Comparison of ENCODE assay signal across 12 cellular contexts in the genomic region with DNA sequence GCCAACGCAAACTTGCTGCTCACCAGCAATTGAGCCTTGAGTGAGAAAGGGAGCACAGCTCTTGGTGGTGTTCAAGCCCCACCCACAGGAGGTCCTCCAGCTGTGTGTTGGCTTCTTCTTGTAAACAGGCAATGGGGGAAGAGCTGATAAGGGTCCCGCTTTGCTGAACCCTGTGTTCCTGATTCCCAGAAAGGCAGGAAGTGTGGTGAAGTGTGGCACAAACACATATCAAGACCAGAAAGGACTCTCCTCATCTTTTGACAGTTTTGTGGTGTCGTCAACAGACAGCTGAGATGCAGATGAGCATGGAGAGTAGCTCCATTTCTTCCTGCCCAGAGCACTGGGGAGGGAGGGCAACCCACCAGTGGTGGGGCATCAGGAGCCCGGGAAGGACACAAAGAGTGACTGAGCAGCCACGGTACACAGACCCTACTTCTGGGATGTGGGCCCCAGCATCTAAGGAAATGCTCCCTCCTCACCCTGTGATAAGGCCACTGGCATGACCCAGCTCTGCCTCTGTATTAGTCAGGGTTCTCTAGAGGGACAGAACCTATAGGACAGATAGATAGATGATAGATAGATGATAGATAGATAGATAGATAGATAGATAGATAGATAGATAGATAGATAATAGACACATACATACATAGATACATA.
DNase-seq lines count a peak whose midpoint lies in the region; ATAC-seq and TF ChIP-seq lines count a peak whose summit lies in the region.
"Had no signal": no experiment of that assay in that cellular context is flagged by ENCODE, and none has a peak within 500 bp of the region (broad histone marks: within the 10 kb centered on the region; RNA-seq: fewer than 3 reads in every experiment).

No MANE protein-coding gene starts in this region.

- H3K4me1 ChIP-seq in DND-41 (ENCODE audit: insufficient read depth, low read length) (peaks cover 57% of the 10 kb centered on the region), OCI-LY7 (ENCODE audit: insufficient read depth, low read length, poor library complexity, severe bottlenecking) (no peaks in the 10 kb centered on the region), mesenchymal stem cell (ENCODE audit: control insufficient read depth, insufficient read depth, low read depth, low read length) (peaks cover 5% of the 10 kb centered on the region), GM23248 (ENCODE audit: insufficient read depth) (peaks cover 23% of the 10 kb centered on the region)

- peaks cover 27% of the 10 kb centered on the region for H3F3A ChIP-seq in GM23248 (ENCODE audit: insufficient read depth)

- no peaks in the 10 kb centered on the region for H4K20me1 ChIP-seq in DND-41 (ENCODE audit: insufficient read depth, low read length)
- H4K20me1 ChIP-seq in OCI-LY7 (ENCODE audit: insufficient read depth, low read length): no peaks in the 10 kb centered on the region
- no peaks in the 10 kb centered on the region for H4K20me1 ChIP-seq in GM23248 (ENCODE audit: insufficient read depth)

- peak overlapping the region; percentile 89 for H3K27ac ChIP-seq in DND-41 (ENCODE audit: low read length)
- H3K27ac ChIP-seq in OCI-LY7 (ENCODE audit: low read depth, low read length, poor library complexity, severe bottlenecking): no peak overlapping the region
- no peak overlapping the region for H3K27ac ChIP-seq in mesenchymal stem cell (ENCODE audit: low read length, poor library complexity, severe bottlenecking)
- no peak overlapping the region for H3K27ac ChIP-seq in GM23248
- H3K27ac ChIP-seq: cardiac muscle cell, RWPE1 had no signal

- peak overlapping the region; percentile 45 for H3K9ac ChIP-seq in DND-41 (ENCODE audit: low read depth, low read length)
- no peak overlapping the region for H3K9ac ChIP-seq in mesenchymal stem cell (ENCODE audit: low read length)
- H3K9ac ChIP-seq in GM23248: no peak overlapping the region

- WGBS in mesenchymal stem cell: 47% methylated on average over 5 of the region's 5 CpGs
- WGBS in GM23248 (ENCODE audit: low coverage in 1 of 2, low lambda C conversion rate in 2 of 2, missing lambda C conversion rate in 2 of 2), 2 experiments: 96 to 98% methylated on average over 5 of the region's 5 CpGs

- no peak overlapping the region for H2BK5ac ChIP-seq in mesenchymal stem cell (ENCODE audit: low read depth, low read length, poor library complexity, severe bottlenecking)

- no peaks in the 10 kb centered on the region for H3K9me3 ChIP-seq in DND-41 (ENCODE audit: insufficient read depth, low read length, severe bottlenecking)
- peaks cover 5% of the 10 kb centered on the region; the same call in 1 of the 2 replicates for H3K9me3 ChIP-seq in OCI-LY7 (ENCODE audit: low read length)
- H3K9me3 ChIP-seq in mesenchymal stem cell (ENCODE audit: control insufficient read depth, low read length): no peaks in the 10 kb centered on the region
- no peaks in the 10 kb centered on the region for H3K9me3 ChIP-seq in GM23248 (ENCODE audit: low read depth)

- H3K27me3 ChIP-seq in DND-41 (ENCODE audit: insufficient read depth, low read length, poor library complexity) (no peaks in the 10 kb centered on the region), mesenchymal stem cell (ENCODE audit: control insufficient read depth in 1 of 2, insufficient read depth in 1 of 2, low read length in 2 of 2) (no peaks in the 10 kb centered on the region), GM23248 (replicated peaks; ENCODE audit: insufficient read depth) (no peaks in the 10 kb centered on the region)
- H3K27me3 ChIP-seq: cardiac muscle cell had no signal

- CTCF ChIA-PET in OCI-LY7 (lab: Charles Lee; ENCODE audit: unreplicated experiment): no interaction called here

- H3K4me3 ChIP-seq in DND-41 (ENCODE audit: low read depth in 1 of 2, low read length in 2 of 2): peak overlapping the region in 1 of 2 experiments; percentile 36; a peak in 2 of 4 replicates
- no peak overlapping the region for H3K4me3 ChIP-seq in OCI-LY7 (ENCODE audit: low read depth, low read length, poor library complexity, severe bottlenecking)
- no peak overlapping the region for H3K4me3 ChIP-seq in mesenchymal stem cell (ENCODE audit: insufficient read depth in 1 of 2, low read depth in 1 of 2, low read length in 2 of 2)
- no peak overlapping the region for H3K4me3 ChIP-seq in GM23248
- H3K4me3 ChIP-seq: cardiac muscle cell had no signal

- peak overlapping the region; percentile 57 for H3K4me2 ChIP-seq in DND-41 (ENCODE audit: insufficient read depth, low read length)
- no peak overlapping the region for H3K4me2 ChIP-seq in OCI-LY7 (ENCODE audit: low read length)
- H3K4me2 ChIP-seq in mesenchymal stem cell (ENCODE audit: low read length, poor library complexity, severe bottlenecking): no peak overlapping the region
- no peak overlapping the region for H3K4me2 ChIP-seq in GM23248 (ENCODE audit: unreplicated experiment)

- DNase-seq in DND-41: peak; percentile 90
- peak; percentile 13 for DNase-seq in OCI-LY7 (ENCODE audit: low spot score)
- peak; percentile 21 for DNase-seq in activated naive CD4-positive, alpha-beta T cell treated with anti-CD3 and anti-CD28 coated beads, Interleukin-2, amount 50 U/mL, for 16 hours
- DNase-seq in mesenchymal stem cell: peak; percentile 20
- DNase-seq in pons (ENCODE audit: low spot score): no peak
- no peak for DNase-seq in DMS153 (lab: John Stamatoyannopoulos, UW)
- no peak for DNase-seq in NCI-H2227 (lab: John Stamatoyannopoulos, UW; ENCODE audit: unreplicated experiment)
- no peak for DNase-seq in GM23248
- DNase-seq: NCI-H2171, retina had no signal

- peak overlapping the region; percentile 5 for H2AK5ac ChIP-seq in mesenchymal stem cell (ENCODE audit: low read length, severe bottlenecking)

- H2BK12ac ChIP-seq in mesenchymal stem cell (ENCODE audit: low read length in 2 of 2): no peak overlapping the region

- peak overlapping the region; percentile 52 for H4K8ac ChIP-seq in mesenchymal stem cell (ENCODE audit: low read length)

- H3K9me2 ChIP-seq in OCI-LY7 (ENCODE audit: insufficient read depth, low read length) (no peaks in the 10 kb centered on the region), GM23248 (ENCODE audit: insufficient read depth) (no peaks in the 10 kb centered on the region)

- H3K14ac ChIP-seq in mesenchymal stem cell (ENCODE audit: low read length in 2 of 2): no peak overlapping the region

- intact Hi-C loops in OCI-LY7 (cut with micrococcal nuclease; ENCODE audit: unreplicated experiment): no loop called here

- H2BK120ac ChIP-seq in mesenchymal stem cell (ENCODE audit: low read depth, low read length): no peak overlapping the region

- H3K79me1 ChIP-seq in mesenchymal stem cell (replicated peaks; ENCODE audit: low read length, poor library complexity, severe bottlenecking): no peaks in the 10 kb centered on the region

- H3K4ac ChIP-seq in mesenchymal stem cell (ENCODE audit: low read depth in 1 of 2, low read length in 2 of 2): no peak overlapping the region

- H4K91ac ChIP-seq in mesenchymal stem cell (ENCODE audit: low read length): peak overlapping the region; percentile 25

- no peak overlapping the region for H2BK15ac ChIP-seq in mesenchymal stem cell (ENCODE audit: low read depth, poor library complexity, severe bottlenecking)

- peak; percentile 31 for TF ChIP-seq CTCF in DND-41 (IDR thresholded peaks at IDR 0.05; ENCODE audit: borderline replicate concordance, extremely low read depth, low read length, poor library complexity, severe bottlenecking)
- no peak for TF ChIP-seq CTCF in OCI-LY7 (conservative IDR thresholded peaks at IDR 0.05; ENCODE audit: low read length)

- BruUV-seq in OCI-LY7 (replicated peaks; lab: Mats Ljungman, UMichigan): no TSS peak

- ATAC-seq in DND-41 (ENCODE audit: insufficient read depth, low read depth): peak; percentile 93

- in situ Hi-C loops in GM23248 (cut with MboI): no loop called here

- POLR2A ChIA-PET in OCI-LY7 (lab: Charles Lee): interaction anchor here (0.5 to 0.8 kb wide), 2 partner anchors 22 to 221 kb away, joined by 3 read pairs; no protein-coding TSS in a partner anchor

- H3K79me2 ChIP-seq in DND-41 (ENCODE audit: insufficient read depth, low read length) (no peaks in the 10 kb centered on the region), OCI-LY7 (ENCODE audit: insufficient read depth, low read depth, low read length) (no peaks in the 10 kb centered on the region), GM23248 (ENCODE audit: insufficient read depth) (no peaks in the 10 kb centered on the region)

- H3K23ac ChIP-seq in mesenchymal stem cell (ENCODE audit: low read length in 2 of 2): no peak overlapping the region

- H3K36me3 ChIP-seq in DND-41 (ENCODE audit: insufficient read depth, low read length): no peaks in the 10 kb centered on the region
- no peaks in the 10 kb centered on the region for H3K36me3 ChIP-seq in OCI-LY7 (ENCODE audit: insufficient read depth, low read length)
- no peaks in the 10 kb centered on the region for H3K36me3 ChIP-seq in mesenchymal stem cell (ENCODE audit: control insufficient read depth in 1 of 2, insufficient read depth in 2 of 2, low read depth in 1 of 2, low read length in 2 of 2)
- H3K36me3 ChIP-seq in GM23248 (ENCODE audit: low read depth): no peaks in the 10 kb centered on the region
- H3K36me3 ChIP-seq: cardiac muscle cell had no signal

- H2AFZ ChIP-seq in DND-41 (ENCODE audit: low read depth, low read length) (peak overlapping the region; percentile 77), OCI-LY7 (ENCODE audit: low read length) (peak overlapping the region; percentile 23; the same call in 1 of the 2 replicates), mesenchymal stem cell (ENCODE audit: low read depth, low read length) (no peak overlapping the region), GM23248 (no peak overlapping the region)

- H3K18ac ChIP-seq in mesenchymal stem cell (ENCODE audit: low read depth in 1 of 2, low read length in 2 of 2): peak overlapping the region in 1 of 2 experiments; percentile 74

Comparison
In these comparisons a context has a peak if more than half of its experiments do, and no peak if none do; other contexts are left out.
1. DNase-seq: peak in DND-41 (single experiment), OCI-LY7 (single experiment), activated naive CD4-positive, alpha-beta T cell treated with anti-CD3 and anti-CD28 coated beads, Interleukin-2, amount 50 U/mL, for 16 hours (single experiment) and mesenchymal stem cell (single experiment); none in pons (single experiment), DMS153 (single experiment), NCI-H2227 (single experiment) and GM23248 (single experiment).
2. H2AFZ ChIP-seq: peak in DND-41 (single experiment) and OCI-LY7 (single experiment); none in mesenchymal stem cell (single experiment) and GM23248 (single experiment).